1 cellular context compared by ENCODE assay signal in genomic region chr20:38091447-38092216, GRCh38.
TF ChIP-seq lines count a peak whose summit lies in the region.

No MANE protein-coding gene starts in this region.

TF ChIP-seq in K562, 482 proteins besides CTCF, POLR2A, EP300 and RAD21 (continued from another document):
- TF ChIP-seq NRF1 (conservative IDR thresholded peaks at IDR 0.05 in 1 of 2, IDR thresholded peaks at IDR 0.05 in 1 of 2) (peak; percentile 12 to 34; a peak in 2 of 4 replicates), ZNF707 (CRISPR knock-in tag; conservative IDR thresholded peaks at IDR 0.05) (no peak)
